11 cellular contexts compared by ENCODE assay signal in the genomic region with DNA sequence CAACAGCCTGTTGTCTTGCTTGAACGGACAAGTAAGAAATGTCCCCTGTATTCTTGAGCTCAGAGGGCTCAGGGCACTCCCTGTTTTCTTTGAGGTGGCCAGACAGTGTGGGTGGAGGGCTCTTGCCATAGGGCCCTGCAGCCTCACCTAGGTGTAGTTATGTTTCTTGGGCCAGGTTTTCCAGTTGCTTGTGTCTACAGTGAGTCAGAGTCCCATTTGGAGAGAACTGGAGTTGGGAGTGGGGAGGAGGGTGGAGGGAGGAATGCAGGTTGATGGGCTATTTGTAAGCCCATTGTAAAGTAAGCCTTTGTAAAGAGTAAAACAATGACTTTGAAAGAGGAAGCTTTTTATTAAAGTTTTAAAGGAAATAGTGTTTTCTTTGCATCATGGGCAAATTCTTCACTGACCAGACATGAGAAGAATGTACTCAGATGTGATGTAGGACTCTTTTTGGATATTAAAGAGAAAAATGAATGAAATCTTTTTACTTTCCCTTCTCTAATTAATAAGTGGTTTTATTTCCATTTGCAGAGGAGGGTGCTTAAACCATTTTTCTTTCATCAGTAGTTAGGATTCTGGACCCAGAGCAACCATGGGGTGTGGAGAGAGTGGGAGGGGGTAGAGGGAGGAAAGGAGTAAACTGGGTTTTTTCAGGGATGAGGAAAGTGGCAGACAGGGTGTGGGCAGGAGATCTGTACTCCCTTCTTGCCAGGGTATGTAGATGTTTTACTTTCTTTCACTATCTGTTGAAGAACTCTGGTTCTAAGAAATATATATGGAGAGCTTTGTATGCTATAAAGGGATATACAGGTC. TPM values are rescaled to one million over a fixed set of nuclear protein-coding genes. Genes with fewer than 3 reads are reported as not detected.
A peak's percentile ranks its signal among the peaks of the same experiment; 100 is the strongest.
DNase-seq lines count a peak whose midpoint lies in the region; ATAC-seq and TF ChIP-seq lines count a peak whose summit lies in the region.
"Had no signal": no experiment of that assay in that cellular context is flagged by ENCODE, and none has a peak within 500 bp of the region (broad histone marks: within the 10 kb centered on the region; RNA-seq: fewer than 3 reads in every experiment).

No MANE protein-coding gene starts in this region.

- TF ChIP-seq CTCF in left ventricle myocardium inferior (IDR thresholded peaks at IDR 0.05; ENCODE audit: borderline replicate concordance) (no peak), coronary artery (IDR thresholded peaks at IDR 0.05) (no peak), lung (IDR thresholded peaks at IDR 0.05; ENCODE audit: control extremely low read depth, extremely low read depth) (no peak), BE2C (IDR thresholded peaks at IDR 0.05; ENCODE audit: low read depth, low read length) (no peak)

- H3K4me3 ChIP-seq in left ventricle myocardium inferior (no peak overlapping the region), coronary artery (peak overlapping the region; percentile 50), lung (peak overlapping the region; percentile 28), BE2C (ENCODE audit: low read depth, low read length) (no peak overlapping the region)

- 49 to 65% methylated on average over 1 of the region's 1 CpG for WGBS in lung, 2 donors

- H3K27ac ChIP-seq in left ventricle myocardium inferior (replicated peaks) (peak overlapping the region; percentile 35), coronary artery (peak overlapping the region in 1 of 2 donors; percentile 79), lung (ENCODE audit: low read depth in 1 of 2, low read length in 1 of 2) (peak overlapping the region in 1 of 2 donors; percentile 95)

- no peak for ATAC-seq in Right ventricle myocardium inferior
- ATAC-seq in lung (ENCODE audit: insufficient read depth, low FRiP score), result peak; percentile 79

- intact Hi-C loops in left ventricle myocardium inferior (cut with micrococcal nuclease), result no loop called here
- intact Hi-C loops in Right ventricle myocardium inferior (cut with DNase I), result no loop called here

- H3K4me1 ChIP-seq in left ventricle myocardium inferior, result peaks cover 59% of the 10 kb centered on the region
- peaks cover 24% of the 10 kb centered on the region in 2 donors for H3K4me1 ChIP-seq in lung (ENCODE audit: control insufficient read depth in 2 of 2, insufficient read depth in 2 of 2, low read length in 2 of 2)
- H3K4me1 ChIP-seq in BE2C, result no peaks in the 10 kb centered on the region

- H3K27me3 ChIP-seq in left ventricle myocardium inferior (ENCODE audit: low read depth), result no peaks in the 10 kb centered on the region
- no peaks in the 10 kb centered on the region for H3K27me3 ChIP-seq in lung (ENCODE audit: control insufficient read depth, insufficient read depth)
- H3K27me3 ChIP-seq in BE2C, result no peaks in the 10 kb centered on the region
- H3K27me3 ChIP-seq: gastrocnemius medialis had no signal

- no peaks in the 10 kb centered on the region for H3K36me3 ChIP-seq in left ventricle myocardium inferior
- H3K36me3 ChIP-seq in lung (ENCODE audit: control insufficient read depth in 2 of 2, insufficient read depth in 2 of 2, low read length in 2 of 2), result no peaks in the 10 kb centered on the region
- no peaks in the 10 kb centered on the region for H3K36me3 ChIP-seq in BE2C
- H3K36me3 ChIP-seq: gastrocnemius medialis had no signal

- DNase-seq in left ventricle myocardium inferior (no peak), Right ventricle myocardium inferior (ENCODE audit: missing footprints) (no peak), coronary artery (ENCODE audit: low spot score) (no peak), lung (ENCODE audit: low spot score) (peak; percentile 65), NCI-H1694 treated with DMSO at 0.1 percent for 48 hours (lab: John Stamatoyannopoulos, UW) (no peak), NOMO-1 treated with DMSO at 0.1 percent for 48 hours (lab: John Stamatoyannopoulos, UW; ENCODE audit: unreplicated experiment) (no peak), BE2C (no peak), GM19238 (ENCODE audit: insufficient read length, low spot score) (no peak)
- DNase-seq: activated CD8-positive, alpha-beta memory T cell treated with anti-CD3 and anti-CD28 coated beads, Interleukin-2, amount 50 U/mL, for 4 hours; OCI-M1 had no signal

- H3K9me3 ChIP-seq in left ventricle myocardium inferior (replicated peaks), result no peaks in the 10 kb centered on the region
- H3K9me3 ChIP-seq in lung (ENCODE audit: control insufficient read depth in 2 of 2, insufficient read depth in 1 of 2, low read length in 1 of 2), result no peaks in the 10 kb centered on the region
- no peaks in the 10 kb centered on the region for H3K9me3 ChIP-seq in BE2C
- H3K9me3 ChIP-seq: gastrocnemius medialis had no signal

RNA-seq across cellular contexts. Expression of a gene that starts 45.1 kb away (rescaled TPM):
- total RNA-seq in left ventricle myocardium inferior (181 TPM), Right ventricle myocardium inferior (217 TPM), lung (100 to 1,000 TPM; 357 to 966 TPM)
- 100 to 1,000 TPM in 1 of 2 donors, 10 to 100 TPM in 1; 69.1 to 109 TPM for polyA plus RNA-seq in lung
- 24.3 TPM for polyA plus RNA-seq in BE2C (2012; ENCODE audit: insufficient read depth, insufficient read length, low read depth)

Comparison
In these comparisons a context has a peak if more than half of its experiments do, and no peak if none do; other contexts are left out.
1. H3K4me3 ChIP-seq: peak in coronary artery (single experiment) and lung (single experiment); none in left ventricle myocardium inferior (single experiment) and BE2C (single experiment).